Comparison of ENCODE assay signal across 1 cellular context in genomic region chr6:32092760-32093497, GRCh38.
TF ChIP-seq lines count a peak whose summit lies in the region.

No MANE protein-coding gene starts in this region.

TF ChIP-seq in HepG2, 621 proteins besides CTCF, POLR2A, EP300 and RAD21:
- TF ChIP-seq DNMT3B (CRISPR knock-in tag; conservative IDR thresholded peaks at IDR 0.05) (no peak), KLF13 (CRISPR knock-in tag; IDR thresholded peaks at IDR 0.05) (no peak), ZNF746 (CRISPR knock-in tag; IDR thresholded peaks at IDR 0.05) (no peak), HIC2 (CRISPR knock-in tag; IDR thresholded peaks at IDR 0.05; ENCODE audit: low read depth) (no peak), ZNF703 (CRISPR knock-in tag; IDR thresholded peaks at IDR 0.05; ENCODE audit: borderline replicate concordance) (no peak), ZBTB46 (CRISPR knock-in tag; IDR thresholded peaks at IDR 0.05; ENCODE audit: borderline replicate concordance) (no peak), U2AF1 (optimal IDR thresholded peaks at IDR 0.05; ENCODE audit: low read depth, low read length) (no peak), ZBTB3 (CRISPR knock-in tag; IDR thresholded peaks at IDR 0.05; ENCODE audit: borderline replicate concordance, low read depth) (no peak)
